ENCODE assay signal across 18 cellular contexts in the genomic region with DNA sequence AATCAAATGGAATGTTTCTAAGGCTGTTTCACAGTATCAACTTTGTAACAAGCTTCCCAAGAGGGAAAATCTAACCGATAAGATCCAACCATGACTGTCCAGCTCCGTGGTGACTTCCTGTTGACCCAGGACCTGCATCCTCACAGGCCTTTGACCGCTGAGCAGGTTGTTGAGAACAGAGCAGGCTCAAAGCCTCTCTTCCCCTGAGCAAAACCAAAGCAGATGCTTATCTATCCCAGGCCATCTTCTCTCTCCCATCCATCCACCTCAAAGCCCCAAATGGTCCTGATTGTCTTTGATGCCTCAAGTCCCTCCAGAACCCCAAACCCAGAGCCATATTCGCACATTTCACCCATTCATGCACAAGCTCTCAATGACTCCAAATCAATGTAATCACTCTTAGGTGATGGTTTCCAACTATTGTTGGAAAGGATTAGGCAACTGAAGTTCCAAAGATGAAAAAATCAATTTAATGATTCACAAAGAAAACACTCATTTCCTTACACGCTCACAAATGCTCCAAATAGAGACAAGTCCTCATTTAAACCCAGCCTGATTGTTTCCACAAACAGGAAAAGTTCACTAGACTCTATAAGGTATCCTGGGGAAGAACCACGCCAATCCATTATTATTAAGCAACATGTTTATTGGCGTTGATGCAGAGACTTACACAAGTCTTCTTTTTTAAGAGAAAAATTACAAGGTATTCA. TPM values are rescaled to one million over a fixed set of nuclear protein-coding genes. Genes with fewer than 3 reads are reported as not detected.
A peak's percentile ranks its signal among the peaks of the same experiment; 100 is the strongest.
DNase-seq lines count a peak whose midpoint lies in the region; ATAC-seq and TF ChIP-seq lines count a peak whose summit lies in the region.
"Had no signal": no experiment of that assay in that cellular context is flagged by ENCODE, and none has a peak within 500 bp of the region (broad histone marks: within the 10 kb centered on the region; RNA-seq: fewer than 3 reads in every experiment).

No MANE protein-coding gene starts in this region.

- H3K4me1 ChIP-seq in HCT116 (ENCODE audit: control insufficient read depth in 1 of 2, insufficient read depth in 2 of 2, low read length in 2 of 2) (peaks cover 33 to 54% of the 10 kb centered on the region in 2 experiments), fibroblast of lung (ENCODE audit: control insufficient read depth, extremely low read depth, insufficient read depth, low read length) (peaks cover 10% of the 10 kb centered on the region), mesenchymal stem cell (ENCODE audit: control insufficient read depth, insufficient read depth, low read depth, low read length) (peaks cover 21% of the 10 kb centered on the region)
- H3K4me1 ChIP-seq in CD8-positive, alpha-beta memory T cell (ENCODE audit: insufficient read depth, low read length), result no peaks in the 10 kb centered on the region

- POLR2A ChIA-PET in HCT116 (lab: Charles Lee), result no interaction called here
- POLR2A ChIA-PET in CD8-positive, alpha-beta memory T cell (lab: Charles Lee), result no interaction called here

- TF ChIP-seq RAD21 in HCT116 (IDR thresholded peaks at IDR 0.05; ENCODE audit: low read depth), result no peak

- H3K9me3 Mint-ChIP-seq in stimulated activated effector memory CD8-positive, alpha-beta T cell treated with anti-CD3 and anti-CD28 coated beads, Interleukin-12 subunit alpha, Interleukin-12 subunit beta, amount 100 ng/mL, for 72 hours, result no peaks in the 10 kb centered on the region
- no peaks in the 10 kb centered on the region for H3K9me3 Mint-ChIP-seq in CD8-positive, alpha-beta memory T cell
- H3K9me3 Mint-ChIP-seq: activated CD4-positive, alpha-beta memory T cell treated with anti-CD3 and anti-CD28 coated beads, Interleukin-2, amount 10 ng/mL, durations not matched to agents 7 days and 5 days; activated naive CD4-positive, alpha-beta T cell treated with anti-CD3 and anti-CD28 coated beads, Interleukin-2, amount 10 ng/mL, durations not matched to agents 7 days and 5 days; T-helper 2 cell treated with Interferon-gamma antibody and Interleukin-4, amounts not matched to agents 5 μg/mL and 100 μg/mL, for 36 hours; WTC11 had no signal

- H3K9me2 ChIP-seq in HCT116 (ENCODE audit: insufficient read depth), result no peaks in the 10 kb centered on the region

- H3K79me2 ChIP-seq in HCT116 (ENCODE audit: insufficient read depth, low read length), result no peaks in the 10 kb centered on the region
- no peaks in the 10 kb centered on the region for H3K79me2 ChIP-seq in fibroblast of lung (ENCODE audit: control insufficient read depth, insufficient read depth, low read length)

- intact Hi-C loops in HCT116 (cut with micrococcal nuclease), result loop anchor here (1.0 to 5.0 kb wide), 2 partner anchors 96 to 150 kb away; no protein-coding TSS in a partner anchor

- ATAC-seq in HCT116 (no peak), HG02571 (IDR thresholded peaks at IDR 0.05; ENCODE audit: unreplicated experiment) (no peak)
- no peak for ATAC-seq in stimulated activated effector memory CD8-positive, alpha-beta T cell treated with anti-CD3 and anti-CD28 coated beads, Interleukin-12 subunit alpha, Interleukin-12 subunit beta, amount 100 ng/mL, for 72 hours
- ATAC-seq: mucosa of descending colon had no signal

- H3K27me3 ChIP-seq in HCT116 (ENCODE audit: insufficient read depth, low read length) (no peaks in the 10 kb centered on the region), fibroblast of lung (ENCODE audit: control insufficient read depth, insufficient read depth, low read length) (no peaks in the 10 kb centered on the region), mesenchymal stem cell (ENCODE audit: control insufficient read depth in 1 of 2, insufficient read depth in 1 of 2, low read length in 2 of 2) (peaks cover 0 to under 1% of the 10 kb centered on the region in 2 experiments)
- H3K27me3 ChIP-seq in CD8-positive, alpha-beta memory T cell (ENCODE audit: insufficient read depth, low read length, poor library complexity, severe bottlenecking), result no peaks in the 10 kb centered on the region

- peaks cover 30% of the 10 kb centered on the region for H3K4me1 Mint-ChIP-seq in stimulated activated effector memory CD8-positive, alpha-beta T cell treated with anti-CD3 and anti-CD28 coated beads, Interleukin-12 subunit alpha, Interleukin-12 subunit beta, amount 100 ng/mL, for 72 hours
- peaks cover 0 to 10% (median 6%) of the 10 kb centered on the region in 3 donors for H3K4me1 Mint-ChIP-seq in CD8-positive, alpha-beta memory T cell
- H3K4me1 Mint-ChIP-seq: activated naive CD4-positive, alpha-beta T cell treated with anti-CD3 and anti-CD28 coated beads, Interleukin-2, amount 10 ng/mL, durations not matched to agents 7 days and 5 days; WTC11 had no signal

- H3K9ac ChIP-seq in HCT116 (ENCODE audit: low read length) (no peak overlapping the region), fibroblast of lung (ENCODE audit: insufficient read depth, low read length) (no peak overlapping the region), mesenchymal stem cell (ENCODE audit: low read length) (no peak overlapping the region)

- no peaks in the 10 kb centered on the region for H3K79me1 ChIP-seq in mesenchymal stem cell (replicated peaks; ENCODE audit: low read length, poor library complexity, severe bottlenecking)

- TF ChIP-seq CTCF in HCT116 (IDR thresholded peaks at IDR 0.05 in 2 of 3, conservative IDR thresholded peaks at IDR 0.05 in 1 of 3; ENCODE audit: borderline replicate concordance in 1 of 3, insufficient read depth in 1 of 3, low read depth in 2 of 3, low read length in 2 of 3), result no peak
- TF ChIP-seq CTCF in astrocyte of the spinal cord (IDR thresholded peaks at IDR 0.05; ENCODE audit: low read depth, low read length), result no peak
- TF ChIP-seq CTCF in fibroblast of lung (conservative IDR thresholded peaks at IDR 0.05 in 1 of 2, IDR thresholded peaks at IDR 0.05 in 1 of 2; ENCODE audit: low read depth in 1 of 2, low read length in 2 of 2), result no peak

- no peak overlapping the region for H3K4me3 Mint-ChIP-seq in stimulated activated effector memory CD8-positive, alpha-beta T cell treated with anti-CD3 and anti-CD28 coated beads, Interleukin-12 subunit alpha, Interleukin-12 subunit beta, amount 100 ng/mL, for 72 hours
- H3K4me3 Mint-ChIP-seq in CD8-positive, alpha-beta memory T cell, result no peak overlapping the region
- H3K4me3 Mint-ChIP-seq: activated CD4-positive, alpha-beta memory T cell treated with anti-CD3 and anti-CD28 coated beads, Interleukin-2, amount 10 ng/mL, durations not matched to agents 7 days and 5 days; activated naive CD4-positive, alpha-beta T cell treated with anti-CD3 and anti-CD28 coated beads, Interleukin-2, amount 10 ng/mL, durations not matched to agents 7 days and 5 days; T-helper 2 cell treated with Interferon-gamma antibody and Interleukin-4, amounts not matched to agents 5 μg/mL and 100 μg/mL, for 36 hours; WTC11 had no signal

- in situ Hi-C loops in astrocyte of the spinal cord (cut with HindIII; ENCODE audit: low sequenced_read_pairs), result no loop called here

- H3K9me3 ChIP-seq in HCT116 (ENCODE audit: control insufficient read depth in 1 of 2, insufficient read depth in 1 of 2, low read depth in 1 of 2, low read length in 2 of 2) (no peaks in the 10 kb centered on the region), fibroblast of lung (ENCODE audit: control insufficient read depth, insufficient read depth, low read depth, low read length) (no peaks in the 10 kb centered on the region), mesenchymal stem cell (ENCODE audit: control insufficient read depth, low read length) (no peaks in the 10 kb centered on the region)
- H3K9me3 ChIP-seq in CD8-positive, alpha-beta memory T cell (ENCODE audit: low read length), result no peaks in the 10 kb centered on the region
- H3K9me3 ChIP-seq: mucosa of descending colon had no signal

- no peak overlapping the region for H2BK12ac ChIP-seq in mesenchymal stem cell (ENCODE audit: low read length in 2 of 2)

- peak overlapping the region; percentile 2 for H3K27ac Mint-ChIP-seq in stimulated activated effector memory CD8-positive, alpha-beta T cell treated with anti-CD3 and anti-CD28 coated beads, Interleukin-12 subunit alpha, Interleukin-12 subunit beta, amount 100 ng/mL, for 72 hours
- peak overlapping the region in 1 of 8 donors; percentile 11 for H3K27ac Mint-ChIP-seq in CD8-positive, alpha-beta memory T cell
- H3K27ac Mint-ChIP-seq: activated CD4-positive, alpha-beta memory T cell treated with anti-CD3 and anti-CD28 coated beads, Interleukin-2, amount 10 ng/mL, durations not matched to agents 7 days and 5 days; activated naive CD4-positive, alpha-beta T cell treated with anti-CD3 and anti-CD28 coated beads, Interleukin-2, amount 10 ng/mL, durations not matched to agents 7 days and 5 days; T-helper 2 cell treated with Interferon-gamma antibody and Interleukin-4, amounts not matched to agents 5 μg/mL and 100 μg/mL, for 36 hours; WTC11 had no signal

- RAD21 ChIA-PET in HCT116 (lab: Charles Lee; ENCODE audit: low non-redundant PET in 1 of 2, low total read pairs in 2 of 2, uncharacterized antibody in 2 of 2, unreplicated experiment in 2 of 2), result interaction anchor here in 1 of 2 experiments (0.6 kb wide), 1 partner anchor 151 kb away, joined by 3 read pairs; no protein-coding TSS in a partner anchor

- H2BK5ac ChIP-seq in mesenchymal stem cell (ENCODE audit: low read depth, low read length, poor library complexity, severe bottlenecking), result no peak overlapping the region

- H2BK15ac ChIP-seq in mesenchymal stem cell (ENCODE audit: low read depth, poor library complexity, severe bottlenecking), result no peak overlapping the region

- 88% methylated on average over 6 of the region's 7 CpGs for WGBS in mesenchymal stem cell

- H3K4me3 ChIP-seq in HCT116 (replicated peaks in 1 of 2; ENCODE audit: low read depth in 1 of 2, low read length in 2 of 2), result no peak overlapping the region
- no peak overlapping the region for H3K4me3 ChIP-seq in astrocyte of the spinal cord (ENCODE audit: low read depth, low read length)
- H3K4me3 ChIP-seq in fibroblast of lung (replicated peaks in 1 of 4; ENCODE audit: control extremely low read depth in 1 of 4, insufficient read depth in 1 of 4, low read depth in 3 of 4, low read length in 4 of 4), result no peak overlapping the region
- no peak overlapping the region for H3K4me3 ChIP-seq in mesenchymal stem cell (ENCODE audit: insufficient read depth in 1 of 2, low read depth in 1 of 2, low read length in 2 of 2)
- no peak overlapping the region for H3K4me3 ChIP-seq in CD8-positive, alpha-beta memory T cell (ENCODE audit: low read length)
- H3K4me3 ChIP-seq: mucosa of descending colon had no signal

- H3K27ac ChIP-seq in HCT116 (ENCODE audit: low read depth, low read length), result peak overlapping the region; percentile 37; the same call in 1 of the 2 replicates
- H3K27ac ChIP-seq in fibroblast of lung (ENCODE audit: insufficient read depth, low read length), result no peak overlapping the region
- no peak overlapping the region for H3K27ac ChIP-seq in mesenchymal stem cell (ENCODE audit: low read length, poor library complexity, severe bottlenecking)
- no peak overlapping the region for H3K27ac ChIP-seq in CD8-positive, alpha-beta memory T cell (ENCODE audit: low read depth, low read length)

- CTCF ChIA-PET in HCT116 (lab: Charles Lee), result interaction anchor here (1.6 kb wide), 1 partner anchor 305 kb away, joined by 3 read pairs; no protein-coding TSS in a partner anchor
- CTCF ChIA-PET in CD8-positive, alpha-beta memory T cell (lab: Charles Lee), result interaction anchor here (1.8 to 3.9 kb wide), 5 partner anchors 9 to 24 kb away, joined by 4 to 12 read pairs (median 6); no protein-coding TSS in a partner anchor

- H4K8ac ChIP-seq in mesenchymal stem cell (ENCODE audit: low read length), result no peak overlapping the region

- no peak overlapping the region for H3K4ac ChIP-seq in mesenchymal stem cell (ENCODE audit: low read depth in 1 of 2, low read length in 2 of 2)

- peak overlapping the region; percentile 70 for H3K4me2 ChIP-seq in HCT116 (ENCODE audit: low read length)
- no peak overlapping the region for H3K4me2 ChIP-seq in fibroblast of lung (ENCODE audit: extremely low read depth, insufficient read depth, low read length)
- H3K4me2 ChIP-seq in mesenchymal stem cell (ENCODE audit: low read length, poor library complexity, severe bottlenecking), result no peak overlapping the region

- no peak overlapping the region for H2BK120ac ChIP-seq in mesenchymal stem cell (ENCODE audit: low read depth, low read length)

- no peak overlapping the region for H3K23ac ChIP-seq in mesenchymal stem cell (ENCODE audit: low read length in 2 of 2)

- TF ChIP-seq POLR2A in HCT116 (IDR thresholded peaks at IDR 0.05; ENCODE audit: borderline replicate concordance, extremely low read depth, insufficient read depth, insufficient read length), result no peak

- H3K14ac ChIP-seq in mesenchymal stem cell (ENCODE audit: low read length in 2 of 2), result no peak overlapping the region

- DNase-seq in HCT116 (ENCODE audit: low read depth, low spot score), result no peak
- peak; percentile 48 for DNase-seq in astrocyte of the spinal cord (ENCODE audit: low read depth, low spot score)
- peak; percentile 32 to 51 for DNase-seq in fibroblast of lung (ENCODE audit: low read depth in 2 of 2)
- no peak for DNase-seq in stimulated activated effector memory CD8-positive, alpha-beta T cell treated with anti-CD3 and anti-CD28 coated beads, Interleukin-12 subunit alpha, Interleukin-12 subunit beta, amount 100 ng/mL, for 72 hours (ENCODE audit: low spot score in 2 of 2)
- no peak for DNase-seq in mesenchymal stem cell
- DNase-seq in CD8-positive, alpha-beta memory T cell, result no peak
- DNase-seq: activated CD4-positive, alpha-beta memory T cell treated with anti-CD3 and anti-CD28 coated beads, Interleukin-2, amount 10 ng/mL, durations not matched to agents 7 days and 5 days; activated naive CD4-positive, alpha-beta T cell treated with anti-CD3 and anti-CD28 coated beads, Interleukin-2, amount 10 ng/mL, durations not matched to agents 7 days and 5 days; activated T-cell treated with anti-CD3 and anti-CD28 coated beads, Interleukin-2, amount 50 U/mL, for 1 hour; cortex of kidney; erythroblast; left colon; mucosa of descending colon; NCI-H146; NCI-H2171 had no signal

- H3K27me3 Mint-ChIP-seq in CD8-positive, alpha-beta memory T cell, result no peaks in the 10 kb centered on the region
- H3K27me3 Mint-ChIP-seq: activated CD4-positive, alpha-beta memory T cell treated with anti-CD3 and anti-CD28 coated beads, Interleukin-2, amount 10 ng/mL, durations not matched to agents 7 days and 5 days had no signal

- no peak overlapping the region for H2AFZ ChIP-seq in HCT116 (ENCODE audit: low read depth, low read length, poor library complexity, severe bottlenecking)
- no peak overlapping the region for H2AFZ ChIP-seq in fibroblast of lung (ENCODE audit: low read length)
- H2AFZ ChIP-seq in mesenchymal stem cell (ENCODE audit: low read depth, low read length), result no peak overlapping the region

- H3K36me3 Mint-ChIP-seq in stimulated activated effector memory CD8-positive, alpha-beta T cell treated with anti-CD3 and anti-CD28 coated beads, Interleukin-12 subunit alpha, Interleukin-12 subunit beta, amount 100 ng/mL, for 72 hours, result no peaks in the 10 kb centered on the region
- H3K36me3 Mint-ChIP-seq in CD8-positive, alpha-beta memory T cell, result peaks cover 0 to 3% (median 0%) of the 10 kb centered on the region in 3 donors
- H3K36me3 Mint-ChIP-seq: activated naive CD4-positive, alpha-beta T cell treated with anti-CD3 and anti-CD28 coated beads, Interleukin-2, amount 10 ng/mL, durations not matched to agents 7 days and 5 days; WTC11 had no signal

- no peak overlapping the region for H2AK5ac ChIP-seq in mesenchymal stem cell (ENCODE audit: low read length, severe bottlenecking)

- no peak overlapping the region for H4K91ac ChIP-seq in mesenchymal stem cell (ENCODE audit: low read length)

- no peaks in the 10 kb centered on the region for H4K20me1 ChIP-seq in HCT116 (ENCODE audit: insufficient read depth)
- H4K20me1 ChIP-seq in fibroblast of lung (ENCODE audit: control insufficient read depth, extremely low read depth, insufficient read depth, low read length), result no peaks in the 10 kb centered on the region

- H3K18ac ChIP-seq in mesenchymal stem cell (ENCODE audit: low read depth in 1 of 2, low read length in 2 of 2), result no peak overlapping the region

- BruUV-seq in HCT116 (replicated peaks; lab: Mats Ljungman, UMichigan), result no TSS peak

- H3K36me3 ChIP-seq in HCT116 (ENCODE audit: control insufficient read depth in 1 of 2, insufficient read depth in 2 of 2, low read length in 2 of 2), result no peaks in the 10 kb centered on the region
- H3K36me3 ChIP-seq in fibroblast of lung (ENCODE audit: control insufficient read depth, insufficient read depth, low read length), result no peaks in the 10 kb centered on the region
- peaks cover 0 to 28% of the 10 kb centered on the region in 2 experiments for H3K36me3 ChIP-seq in mesenchymal stem cell (ENCODE audit: control insufficient read depth in 1 of 2, insufficient read depth in 2 of 2, low read depth in 1 of 2, low read length in 2 of 2)
- no peaks in the 10 kb centered on the region for H3K36me3 ChIP-seq in CD8-positive, alpha-beta memory T cell (ENCODE audit: insufficient read depth, low read length)

RNA-seq across cellular contexts. Expression of a gene that starts 48.7 kb away (rescaled TPM):
- 108 TPM for total RNA-seq in HCT116 (2021; ENCODE audit: unreplicated experiment)
- polyA plus RNA-seq in HCT116 (2012), result 145 and 150 TPM in 2 replicates
- total RNA-seq in fibroblast of lung, result 183 and 224 TPM in 2 replicates
- 184 and 209 TPM in 2 replicates for polyA plus RNA-seq in fibroblast of lung
- polyA plus RNA-seq in fibroblast of lung (2012), result 227 and 255 TPM in 2 replicates
- polyA minus RNA-seq in fibroblast of lung (ENCODE audit: low replicate concordance), result 8.9 and 28.8 TPM in 2 replicates
- polyA plus RNA-seq in mesenchymal stem cell (2013, experiment 1 of 2), result 134 TPM
- polyA plus RNA-seq in mesenchymal stem cell (2013, experiment 2 of 2), result 133 TPM
- total RNA-seq in CD8-positive, alpha-beta memory T cell, result 100 to 1,000 TPM; 144 to 188 TPM
- polyA plus RNA-seq in CD8-positive, alpha-beta memory T cell, result 163 TPM

Comparison
In these comparisons a context has a peak if more than half of its experiments do, and no peak if none do; other contexts are left out.
1. DNase-seq: peak in astrocyte of the spinal cord (single experiment) and fibroblast of lung (2 of 2); none in HCT116 (single experiment), stimulated activated effector memory CD8-positive, alpha-beta T cell treated with anti-CD3 and anti-CD28 coated beads, Interleukin-12 subunit alpha, Interleukin-12 subunit beta, amount 100 ng/mL, for 72 hours (0 of 2), mesenchymal stem cell (single experiment) and CD8-positive, alpha-beta memory T cell (0 of 5).